In the genomic region with DNA sequence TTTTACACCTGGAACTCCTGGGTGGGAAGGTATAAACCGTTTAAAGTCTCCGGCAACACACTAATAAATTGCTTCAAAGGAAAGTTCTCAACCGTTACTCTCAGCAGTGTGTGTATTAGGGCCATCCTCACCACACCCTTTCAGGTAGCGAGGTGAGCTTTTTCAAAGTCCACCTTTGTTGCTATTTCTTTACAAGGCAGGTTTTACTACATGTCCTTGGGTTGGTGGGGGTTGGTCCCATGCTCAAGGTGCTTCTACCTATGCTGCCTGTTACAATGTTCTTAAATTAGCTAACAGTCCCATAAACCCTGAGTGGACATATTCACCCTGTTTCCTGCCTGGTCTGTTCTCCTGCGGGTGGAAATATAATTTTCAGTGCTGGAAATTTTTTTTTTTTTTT, we compare ENCODE assay signal across 38 cellular contexts. TPM values are rescaled to one million over a fixed set of nuclear protein-coding genes. Genes with fewer than 3 reads are reported as not detected.
"Had no signal": no experiment of that assay in that cellular context is flagged by ENCODE, and none has a peak within 500 bp of the region (broad histone marks: within the 10 kb centered on the region; RNA-seq: fewer than 3 reads in every experiment).

No MANE protein-coding gene starts in this region.

- H3K36me3 Mint-ChIP-seq: activated CD8-positive, alpha-beta memory T cell treated with anti-CD3 and anti-CD28 coated beads, Interleukin-2, amount 10 ng/mL, durations not matched to agents 7 days and 5 days; activated naive CD4-positive, alpha-beta T cell treated with anti-CD3 and anti-CD28 coated beads, Interleukin-2, amount 50 U/mL, for 24 hours; activated naive CD8-positive, alpha-beta T cell treated with anti-CD3 and anti-CD28 coated beads, Interleukin-2, amount 10 ng/mL, durations not matched to agents 7 days and 5 days; T-cell had no signal

- DNase-seq: activated CD4-positive, alpha-beta memory T cell treated with anti-CD3 and anti-CD28 coated beads, Interleukin-2, amount 10 ng/mL, durations not matched to agents 7 days and 5 days; activated CD4-positive, alpha-beta T cell treated with anti-CD3 and anti-CD28 coated beads for 1 hour; activated CD4-positive, alpha-beta T cell treated with anti-CD3 and anti-CD28 coated beads for 48 hours; activated CD4-positive, CD25-positive, alpha-beta regulatory T cell; activated CD8-positive, alpha-beta memory T cell treated with anti-CD3 and anti-CD28 coated beads for 24 hours; activated CD8-positive, alpha-beta memory T cell treated with anti-CD3 and anti-CD28 coated beads, Interleukin-2, amount 10 ng/mL, durations not matched to agents 7 days and 5 days; activated CD8-positive, alpha-beta memory T cell treated with anti-CD3 and anti-CD28 coated beads, Interleukin-2, amount 50 U/mL, for 48 hours; activated effector memory CD4-positive, alpha-beta T cell treated with anti-CD3 and anti-CD28 coated beads, Interleukin-2, amount 50 U/mL, for 16 hours; activated naive CD4-positive, alpha-beta T cell; activated naive CD8-positive, alpha-beta T cell treated with anti-CD3 and anti-CD28 coated beads, Interleukin-2, amount 10 ng/mL, durations not matched to agents 7 days and 5 days; activated T-cell treated with anti-CD3 and anti-CD28 coated beads, Interleukin-2, amount 50 U/mL, for 72 hours; adrenal gland; body of pancreas; MM.1S; MV-4-11; NCI-H1092; NCI-H1436 treated with DMSO at 0.1 percent for 48 hours; NCI-H1694 treated with DMSO at 0.1 percent for 48 hours; NCI-H2029; NCI-H345; NCI-H524 treated with DMSO at 0.1 percent for 48 hours; PC-3; Peyer's patch; SIG-M5; T-cell; T-helper 2 cell; T-helper 9 cell had no signal

- H3K9me3 ChIP-seq: adrenal gland, body of pancreas, breast epithelium, Peyer's patch had no signal

- H3K27ac Mint-ChIP-seq: activated CD4-positive, alpha-beta memory T cell treated with anti-CD3 and anti-CD28 coated beads, Interleukin-2, amount 10 ng/mL, durations not matched to agents 7 days and 5 days; activated CD8-positive, alpha-beta memory T cell treated with anti-CD3 and anti-CD28 coated beads, Interleukin-2, amount 10 ng/mL, durations not matched to agents 7 days and 5 days; activated naive CD8-positive, alpha-beta T cell treated with anti-CD3 and anti-CD28 coated beads, Interleukin-2, amount 10 ng/mL, durations not matched to agents 7 days and 5 days; activated T-cell treated with anti-CD3 and anti-CD28 coated beads, Interleukin-2, amount 50 U/mL, for 72 hours had no signal

- H3K27me3 ChIP-seq: adrenal gland, body of pancreas, breast epithelium, Peyer's patch had no signal

- ATAC-seq: activated CD8-positive, alpha-beta memory T cell treated with anti-CD3 and anti-CD28 coated beads, Interleukin-2, amount 10 ng/mL, durations not matched to agents 7 days and 5 days; activated T-cell treated with anti-CD3 and anti-CD28 coated beads, Interleukin-2, amount 50 U/mL, for 72 hours; activated T-helper 17 cell treated with anti-CD3 and anti-CD28 coated beads, Interleukin-2, amount 50 U/mL, for 72 hours; body of pancreas; PC-3; SK-N-SH treated with all-trans-retinoic acid at 6 μM for 48 hours; T-cell had no signal

- H3K4me3 Mint-ChIP-seq: activated CD4-positive, alpha-beta memory T cell treated with anti-CD3 and anti-CD28 coated beads, Interleukin-2, amount 10 ng/mL, durations not matched to agents 7 days and 5 days; activated CD8-positive, alpha-beta memory T cell treated with anti-CD3 and anti-CD28 coated beads, Interleukin-2, amount 10 ng/mL, durations not matched to agents 7 days and 5 days; activated naive CD4-positive, alpha-beta T cell treated with anti-CD3 and anti-CD28 coated beads, Interleukin-2, amount 50 U/mL, for 24 hours; activated naive CD8-positive, alpha-beta T cell treated with anti-CD3 and anti-CD28 coated beads, Interleukin-2, amount 10 ng/mL, durations not matched to agents 7 days and 5 days; activated T-cell treated with anti-CD3 and anti-CD28 coated beads, Interleukin-2, amount 50 U/mL, for 72 hours; activated T-helper 17 cell treated with anti-CD3 and anti-CD28 coated beads, Interleukin-2, amount 50 U/mL, for 72 hours; T-cell had no signal

- H3K27ac ChIP-seq: adrenal gland, body of pancreas, breast epithelium, KMS-11, Peyer's patch, RWPE1, VCaP had no signal

- H3K9me3 Mint-ChIP-seq: activated CD4-positive, alpha-beta memory T cell treated with anti-CD3 and anti-CD28 coated beads, Interleukin-2, amount 10 ng/mL, durations not matched to agents 7 days and 5 days; activated naive CD4-positive, alpha-beta T cell treated with anti-CD3 and anti-CD28 coated beads, Interleukin-2, amount 50 U/mL, for 24 hours; activated naive CD8-positive, alpha-beta T cell treated with anti-CD3 and anti-CD28 coated beads, Interleukin-2, amount 10 ng/mL, durations not matched to agents 7 days and 5 days; activated T-cell treated with anti-CD3 and anti-CD28 coated beads, Interleukin-2, amount 50 U/mL, for 72 hours; activated T-helper 17 cell treated with anti-CD3 and anti-CD28 coated beads, Interleukin-2, amount 50 U/mL, for 72 hours; T-cell had no signal

- H3K27me3 Mint-ChIP-seq: activated CD4-positive, alpha-beta memory T cell treated with anti-CD3 and anti-CD28 coated beads, Interleukin-2, amount 10 ng/mL, durations not matched to agents 7 days and 5 days; activated CD8-positive, alpha-beta memory T cell treated with anti-CD3 and anti-CD28 coated beads, Interleukin-2, amount 10 ng/mL, durations not matched to agents 7 days and 5 days; activated naive CD4-positive, alpha-beta T cell treated with anti-CD3 and anti-CD28 coated beads, Interleukin-2, amount 50 U/mL, for 24 hours; activated naive CD8-positive, alpha-beta T cell treated with anti-CD3 and anti-CD28 coated beads, Interleukin-2, amount 10 ng/mL, durations not matched to agents 7 days and 5 days; activated T-helper 17 cell treated with anti-CD3 and anti-CD28 coated beads, Interleukin-2, amount 50 U/mL, for 72 hours; T-cell had no signal

- FAIRE-seq: astrocyte had no signal

RNA-seq across cellular contexts. Expression of gene GDAP1L1, which starts 23.4 kb away (rescaled TPM):
- total RNA-seq: activated CD4-positive, alpha-beta memory T cell treated with anti-CD3 and anti-CD28 coated beads, Interleukin-2, amount 10 ng/mL, durations not matched to agents 7 days and 5 days; activated CD8-positive, alpha-beta memory T cell treated with anti-CD3 and anti-CD28 coated beads, Interleukin-2, amount 10 ng/mL, durations not matched to agents 7 days and 5 days; activated naive CD8-positive, alpha-beta T cell treated with anti-CD3 and anti-CD28 coated beads, Interleukin-2, amount 10 ng/mL, durations not matched to agents 7 days and 5 days; activated T-helper 17 cell treated with anti-CD3 and anti-CD28 coated beads, Interleukin-2, amount 50 U/mL, for 72 hours; body of pancreas; breast epithelium; LHCN-M2; NCI-H460; PC-3; SK-MEL-5; T-cell had no signal

RNA-seq across cellular contexts. Expression of gene JPH2, which starts 36.7 kb away (rescaled TPM):
- total RNA-seq: activated CD8-positive, alpha-beta memory T cell treated with anti-CD3 and anti-CD28 coated beads, Interleukin-2, amount 10 ng/mL, durations not matched to agents 7 days and 5 days had no signal
